In the genomic region with DNA sequence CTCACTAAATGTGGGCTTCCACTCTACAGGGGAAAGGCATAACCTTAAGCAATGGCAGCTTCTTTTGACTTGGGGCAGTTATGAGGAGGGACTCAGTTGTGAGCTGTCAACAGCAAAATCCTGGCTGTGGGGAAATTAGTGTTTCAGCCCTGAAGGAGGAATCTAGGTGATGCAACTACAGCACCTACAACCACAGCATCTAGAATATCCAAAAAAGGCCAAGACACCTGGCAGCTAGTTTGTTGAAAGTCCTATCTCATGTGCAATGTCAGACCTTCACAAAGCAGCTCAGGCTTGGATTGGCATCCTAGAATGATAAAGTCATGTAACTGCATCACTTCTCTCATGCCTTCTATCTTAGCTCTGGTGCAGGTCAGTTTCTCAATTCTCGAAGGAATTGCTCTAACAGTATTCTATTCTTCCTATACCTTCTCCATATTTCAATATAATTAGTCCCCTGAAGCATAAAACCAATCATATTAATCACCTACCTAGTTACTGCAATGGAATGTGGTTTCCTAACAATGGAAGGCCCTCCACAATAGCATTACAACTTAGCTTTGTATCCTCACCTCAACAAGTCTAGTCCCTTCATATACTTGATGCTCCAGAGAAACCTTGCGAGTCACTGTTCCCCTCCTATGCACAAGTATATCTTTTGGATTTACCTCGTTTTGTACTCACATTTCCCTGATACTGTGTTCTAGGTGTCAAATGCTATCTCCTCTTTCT, we compare ENCODE assay signal across 15 cellular contexts.
"Had no signal": no experiment of that assay in that cellular context is flagged by ENCODE, and none has a peak within 500 bp of the region (broad histone marks: within the 10 kb centered on the region; RNA-seq: fewer than 3 reads in every experiment).

No MANE protein-coding gene starts in this region.

- H3K27ac Mint-ChIP-seq: activated naive CD4-positive, alpha-beta T cell treated with anti-CD3 and anti-CD28 coated beads, Interleukin-2, amount 10 ng/mL, durations not matched to agents 7 days and 5 days; activated T-helper 2 cell treated with anti-CD3 and anti-CD28 coated beads, Interferon-gamma antibody, Interleukin-2, Interleukin-4, amounts not matched to agents 10 μg/mL and 5 μg/mL and 100 μg/mL, durations not matched to agents 14 hours and 24 hours and 36 hours; stimulated activated naive CD8-positive, alpha-beta T cell treated with anti-CD3 and anti-CD28 coated beads, Interleukin-15, Interleukin-2, amounts not matched to agents 100 ng/mL and 50 ng/mL, for 24 hours had no signal

- H3K27me3 Mint-ChIP-seq: activated CD4-positive, alpha-beta memory T cell treated with anti-CD3 and anti-CD28 coated beads, Interleukin-2, amount 10 ng/mL, durations not matched to agents 7 days and 5 days; stimulated activated naive CD8-positive, alpha-beta T cell treated with anti-CD3 and anti-CD28 coated beads, Interleukin-15, Interleukin-2, amounts not matched to agents 100 ng/mL and 50 ng/mL, for 24 hours had no signal

- H3K27me3 ChIP-seq: body of pancreas, esophagus squamous epithelium, testis had no signal

- H3K36me3 ChIP-seq: esophagus squamous epithelium had no signal

- H3K4me3 ChIP-seq: body of pancreas, dorsolateral prefrontal cortex, esophagus squamous epithelium, testis had no signal

- H3K4me3 Mint-ChIP-seq: activated CD4-positive, alpha-beta memory T cell treated with anti-CD3 and anti-CD28 coated beads, Interleukin-2, amount 10 ng/mL, durations not matched to agents 7 days and 5 days; activated naive CD4-positive, alpha-beta T cell treated with anti-CD3 and anti-CD28 coated beads, Interleukin-2, amount 10 ng/mL, durations not matched to agents 7 days and 5 days; stimulated activated naive CD8-positive, alpha-beta T cell treated with anti-CD3 and anti-CD28 coated beads, Interleukin-15, Interleukin-2, amounts not matched to agents 100 ng/mL and 50 ng/mL, for 24 hours had no signal

- H3K9me3 Mint-ChIP-seq: stimulated activated naive CD8-positive, alpha-beta T cell treated with anti-CD3 and anti-CD28 coated beads, Interleukin-15, Interleukin-2, amounts not matched to agents 100 ng/mL and 50 ng/mL, for 24 hours had no signal

- ATAC-seq: body of pancreas, left lobe of liver had no signal

- H3K27ac ChIP-seq: body of pancreas, dorsolateral prefrontal cortex, esophagus squamous epithelium, testis had no signal

- DNase-seq: activated CD4-positive, alpha-beta memory T cell treated with anti-CD3 and anti-CD28 coated beads, Interleukin-2, amount 10 ng/mL, durations not matched to agents 7 days and 5 days; activated naive CD4-positive, alpha-beta T cell treated with anti-CD3 and anti-CD28 coated beads, Interleukin-2, amount 10 ng/mL, durations not matched to agents 7 days and 5 days; amniotic stem cell; body of pancreas; dorsolateral prefrontal cortex; esophagus squamous epithelium; foreskin fibroblast; head of caudate nucleus; mesenchymal stem cell; stimulated activated CD4-positive, alpha-beta T cell treated with anti-CD3 and anti-CD28 coated beads, Interleukin-2, amount 100 ng/mL, for 48 hours; stimulated activated CD8-positive, alpha-beta memory T cell treated with anti-CD3 and anti-CD28 coated beads, Interleukin-4, amount 100 ng/mL, for 48 hours; testis had no signal

- H3K4me1 ChIP-seq: testis had no signal

- H3K9me3 ChIP-seq: body of pancreas, esophagus squamous epithelium, testis had no signal
